ENCODE assay signal across 11 cellular contexts in the genomic region with DNA sequence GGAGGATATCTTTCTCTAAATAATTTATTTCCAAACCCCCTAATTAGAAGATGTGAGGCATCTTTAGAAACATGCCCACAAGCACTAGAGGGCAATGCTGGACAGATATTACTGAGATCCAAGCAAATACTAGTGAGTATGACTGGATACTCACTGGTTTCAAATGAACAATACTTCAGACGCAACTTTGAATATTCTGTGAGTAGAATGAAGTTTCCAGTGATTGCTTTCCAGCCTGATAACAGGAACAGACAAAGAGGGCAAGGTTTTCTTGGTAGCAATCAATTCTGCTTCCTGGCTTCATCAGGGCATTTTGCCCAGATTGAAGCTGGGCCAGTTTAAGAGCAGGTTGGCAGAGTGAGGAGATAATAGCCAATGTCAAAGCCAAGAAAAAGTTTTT.
A peak's percentile ranks its signal among the peaks of the same experiment; 100 is the strongest.
DNase-seq lines count a peak whose midpoint lies in the region; TF ChIP-seq lines count a peak whose summit lies in the region.
"Had no signal": no experiment of that assay in that cellular context is flagged by ENCODE, and none has a peak within 500 bp of the region (broad histone marks: within the 10 kb centered on the region; RNA-seq: fewer than 3 reads in every experiment).

No MANE protein-coding gene starts in this region.

- peaks cover 14% of the 10 kb centered on the region for H3K27me3 Mint-ChIP-seq in endodermal cell (ENCODE audit: insufficient read depth)
- peaks cover 19% of the 10 kb centered on the region for H3K27me3 Mint-ChIP-seq in osteocyte (ENCODE audit: unreplicated experiment)

- H3K4me3 Mint-ChIP-seq in endodermal cell (no peak overlapping the region), osteocyte (ENCODE audit: unreplicated experiment) (no peak overlapping the region)

- no peak overlapping the region for H3K9ac ChIP-seq in endodermal cell (ENCODE audit: extremely low read depth, low read length, poor library complexity, severe bottlenecking)

- peak; percentile 1 for DNase-seq in DMS53 treated with DMSO at 0.1 percent for 48 hours (lab: John Stamatoyannopoulos, UW; ENCODE audit: unreplicated experiment)
- DNase-seq in NCI-H1092 treated with DMSO at 0.1 percent for 48 hours (lab: John Stamatoyannopoulos, UW), result peak; percentile 3
- DNase-seq in endodermal cell, result no peak
- DNase-seq in osteocyte (ENCODE audit: extremely low spot score, unreplicated experiment), result no peak
- no peak for DNase-seq in activated naive CD4-positive, alpha-beta T cell treated with Interleukin-2 at 50 U/mL for 16 hours
- DNase-seq in RWPE1 (ENCODE audit: low spot score), result no peak
- DNase-seq in glomerular visceral epithelial cell (ENCODE audit: extremely low spot score), result no peak
- DNase-seq: activated CD8-positive, alpha-beta memory T cell treated with anti-CD3 and anti-CD28 coated beads for 24 hours; KG1; ovary had no signal

- H3K4me1 Mint-ChIP-seq in endodermal cell (peaks cover 9% of the 10 kb centered on the region), osteocyte (ENCODE audit: unreplicated experiment) (peaks cover 2% of the 10 kb centered on the region)

- H3K27ac ChIP-seq in endodermal cell (ENCODE audit: low read depth, low read length) (no peak overlapping the region), RWPE1 (no peak overlapping the region)
- H3K27ac ChIP-seq: cardiac muscle cell, ovary had no signal

- no peak overlapping the region for H3K4me3 ChIP-seq in endodermal cell (ENCODE audit: low read length)
- H3K4me3 ChIP-seq: cardiac muscle cell, ovary had no signal

- 98 to 100% methylated on average over 1 of the region's 1 CpG for WGBS in endodermal cell (ENCODE audit: insufficient coverage in 1 of 2, insufficient read length in 1 of 2), 2 experiments

- no peaks in the 10 kb centered on the region for H3K36me3 ChIP-seq in endodermal cell (ENCODE audit: control insufficient read depth, insufficient read depth, low read length)
- H3K36me3 ChIP-seq: cardiac muscle cell, ovary had no signal

- peaks cover 17% of the 10 kb centered on the region for H3K27me3 ChIP-seq in endodermal cell (ENCODE audit: control insufficient read depth, insufficient read depth, low read length, poor library complexity, severe bottlenecking)
- H3K27me3 ChIP-seq: cardiac muscle cell, ovary had no signal

- CTCF ChIA-PET in RWPE1 (lab: Yijun Ruan, JAX), result interaction anchor here (0.7 kb wide), 1 partner anchor 25 kb away, joined by 4 read pairs; no protein-coding TSS in a partner anchor

- POLR2A ChIA-PET in RWPE1 (lab: Yijun Ruan, JAX; ENCODE audit: low non-redundant PET), result no interaction called here

- H3K36me3 Mint-ChIP-seq in endodermal cell (ENCODE audit: low read depth) (no peaks in the 10 kb centered on the region), osteocyte (ENCODE audit: unreplicated experiment) (no peaks in the 10 kb centered on the region)

- H3K4me1 ChIP-seq in endodermal cell (ENCODE audit: control insufficient read depth, insufficient read depth, low read length), result no peaks in the 10 kb centered on the region

- TF ChIP-seq CTCF in endodermal cell (conservative IDR thresholded peaks at IDR 0.05) (peak; percentile 44), osteocyte (IDR thresholded peaks at IDR 0.05) (peak; percentile 67), RWPE1 (conservative IDR thresholded peaks at IDR 0.05; ENCODE audit: low read depth) (no peak)

- H3K27ac Mint-ChIP-seq in endodermal cell (no peak overlapping the region), osteocyte (ENCODE audit: unreplicated experiment) (no peak overlapping the region)

- H3K9me3 ChIP-seq in endodermal cell (ENCODE audit: control insufficient read depth, low read length), result no peaks in the 10 kb centered on the region
- H3K9me3 ChIP-seq: ovary had no signal

- H3K9me3 Mint-ChIP-seq in endodermal cell (no peaks in the 10 kb centered on the region), osteocyte (ENCODE audit: unreplicated experiment) (no peaks in the 10 kb centered on the region)

Comparison
In these comparisons a context has a peak if more than half of its experiments do, and no peak if none do; other contexts are left out.
1. DNase-seq: peak in DMS53 treated with DMSO at 0.1 percent for 48 hours (single experiment) and NCI-H1092 treated with DMSO at 0.1 percent for 48 hours (single experiment); none in endodermal cell (single experiment), osteocyte (single experiment), activated naive CD4-positive, alpha-beta T cell treated with Interleukin-2 at 50 U/mL for 16 hours (single experiment), RWPE1 (single experiment) and glomerular visceral epithelial cell (single experiment).